1 cellular context compared by ENCODE assay signal in genomic region chr15:31024330-31024729, GRCh38.
A peak's percentile ranks its signal among the peaks of the same experiment; 100 is the strongest.
TF ChIP-seq lines count a peak whose summit lies in the region.

No MANE protein-coding gene starts in this region.

TF ChIP-seq in SK-N-SH, 30 proteins besides CTCF, POLR2A, EP300 and RAD21 (continued from another document):
- TF ChIP-seq REST (IDR thresholded peaks at IDR 0.05; ENCODE audit: low read depth, low read length), result no peak
- no peak for TF ChIP-seq ZBTB33 (IDR thresholded peaks at IDR 0.05; ENCODE audit: borderline replicate concordance, low read depth)
- peak; percentile 26; the same call in 1 of the 2 replicates for TF ChIP-seq MEF2A (IDR thresholded peaks at IDR 0.05; ENCODE audit: borderline replicate concordance, low read depth)
- TF ChIP-seq TCF12 (IDR thresholded peaks at IDR 0.05), result peak; percentile 87
- no peak for TF ChIP-seq GATA2 (CRISPR knock-in tag; IDR thresholded peaks at IDR 0.05)
- peak; percentile 79 for TF ChIP-seq NFIC (IDR thresholded peaks at IDR 0.05; ENCODE audit: borderline replicate concordance)
- TF ChIP-seq GABPA (IDR thresholded peaks at IDR 0.05; ENCODE audit: low read depth), result 0 out of 2 replicates have a peak, but pooled peaks have one; percentile 28
- no peak for TF ChIP-seq USF1 (IDR thresholded peaks at IDR 0.05; ENCODE audit: borderline replicate concordance, low read depth)
- no peak for TF ChIP-seq NRF1 (IDR thresholded peaks at IDR 0.05; ENCODE audit: low read depth, low read length)
- TF ChIP-seq CHD2 (IDR thresholded peaks at IDR 0.05; ENCODE audit: low read length, partially characterized antibody), result no peak
- TF ChIP-seq ELF1 (IDR thresholded peaks at IDR 0.05), result peak; percentile 57
